Comparison of ENCODE assay signal across 25 cellular contexts in genomic region chr7:38585551-38585950, GRCh38. TPM values are rescaled to one million over a fixed set of nuclear protein-coding genes. Genes with fewer than 3 reads are reported as not detected.
DNase-seq lines count a peak whose midpoint lies in the region; ATAC-seq and TF ChIP-seq lines count a peak whose summit lies in the region.
"Had no signal": no experiment of that assay in that cellular context is flagged by ENCODE, and none has a peak within 500 bp of the region (broad histone marks: within the 10 kb centered on the region; RNA-seq: fewer than 3 reads in every experiment).

No MANE protein-coding gene starts in this region.

- no peak overlapping the region for H2AFZ ChIP-seq in mesenchymal stem cell (ENCODE audit: low read depth, low read length)

- ATAC-seq in left ventricle myocardium superior (peak; percentile 22), heart right ventricle (no peak)
- ATAC-seq: PC-3 had no signal

- H3K4me1 ChIP-seq in heart right ventricle = peaks cover 2 to 22% (median 11%) of the 10 kb centered on the region in 9 donors
- peaks cover 6% of the 10 kb centered on the region for H3K4me1 ChIP-seq in mesenchymal stem cell (ENCODE audit: control insufficient read depth, insufficient read depth, low read depth, low read length)
- H3K4me1 ChIP-seq: BLaER1 had no signal

- no peak overlapping the region for H2BK120ac ChIP-seq in mesenchymal stem cell (ENCODE audit: low read depth, low read length)

- H3K27me3 ChIP-seq in heart right ventricle (no peaks in the 10 kb centered on the region), mesenchymal stem cell (ENCODE audit: control insufficient read depth in 1 of 2, insufficient read depth in 1 of 2, low read length in 2 of 2) (no peaks in the 10 kb centered on the region)
- H3K27me3 ChIP-seq: BLaER1 had no signal

- no peaks in the 10 kb centered on the region for H3K79me1 ChIP-seq in mesenchymal stem cell (replicated peaks; ENCODE audit: low read length, poor library complexity, severe bottlenecking)

- H3K9me3 ChIP-seq in heart right ventricle = no peaks in the 10 kb centered on the region
- H3K9me3 ChIP-seq in mesenchymal stem cell (ENCODE audit: control insufficient read depth, low read length) = no peaks in the 10 kb centered on the region
- H3K9me3 ChIP-seq: BLaER1 had no signal

- intact Hi-C loops in left ventricle myocardium superior (cut with micrococcal nuclease) = no loop called here
- intact Hi-C loops in heart right ventricle (cut with DNase I) = no loop called here

- H3K4me2 ChIP-seq in mesenchymal stem cell (ENCODE audit: low read length, poor library complexity, severe bottlenecking) = no peak overlapping the region
- H3K4me2 ChIP-seq: BLaER1 had no signal

- H4K91ac ChIP-seq in mesenchymal stem cell (ENCODE audit: low read length) = no peak overlapping the region

- H4K8ac ChIP-seq in mesenchymal stem cell (ENCODE audit: low read length) = no peak overlapping the region

- no peak overlapping the region for H3K14ac ChIP-seq in mesenchymal stem cell (ENCODE audit: low read length in 2 of 2)

- H3K27ac ChIP-seq in heart right ventricle (no peak overlapping the region), mesenchymal stem cell (ENCODE audit: low read length, poor library complexity, severe bottlenecking) (peak overlapping the region; percentile 50)
- H3K27ac ChIP-seq: 22Rv1, BLaER1 had no signal

- H3K9ac ChIP-seq in mesenchymal stem cell (ENCODE audit: low read length) = no peak overlapping the region
- H3K9ac ChIP-seq: BLaER1 had no signal

- H2AK5ac ChIP-seq in mesenchymal stem cell (ENCODE audit: low read length, severe bottlenecking) = no peak overlapping the region

- DNase-seq in left ventricle myocardium superior = no peak
- DNase-seq in heart right ventricle = no peak
- peak; percentile 48 for DNase-seq in cerebellar cortex (ENCODE audit: low spot score)
- DNase-seq in mesenchymal stem cell = no peak
- no peak for DNase-seq in 8988T
- no peak for DNase-seq in activated T-cell treated with anti-CD3 and anti-CD28 coated beads for 4 hours
- DNase-seq in effector CD4-positive, alpha-beta T cell = no peak
- no peak for DNase-seq in NK-92 (lab: John Stamatoyannopoulos, UW; ENCODE audit: unreplicated experiment)
- DNase-seq: CD4-positive, CD25-positive, alpha-beta regulatory T cell; DMS153; DND-41; H9; KBM-7; MV-4-11; NCI-H1105; NCI-H1436 treated with DMSO at 0.1 percent for 48 hours; NCI-H1930; NCI-H2107; NCI-H446; NCI-H524 treated with DMSO at 0.1 percent for 48 hours; NCI-H774; NK-92 treated with Interleukin-12 subunit alpha and Interleukin-12 subunit beta, amount 100 ng/mL, for 24 hours; PC-3 had no signal

- H2BK15ac ChIP-seq in mesenchymal stem cell (ENCODE audit: low read depth, poor library complexity, severe bottlenecking) = no peak overlapping the region

- no peak overlapping the region for H2BK12ac ChIP-seq in mesenchymal stem cell (ENCODE audit: low read length in 2 of 2)

- no peak overlapping the region for H3K18ac ChIP-seq in mesenchymal stem cell (ENCODE audit: low read depth in 1 of 2, low read length in 2 of 2)

- no peak overlapping the region for H2BK5ac ChIP-seq in mesenchymal stem cell (ENCODE audit: low read depth, low read length, poor library complexity, severe bottlenecking)

- no peak for TF ChIP-seq CTCF in heart right ventricle (IDR thresholded peaks at IDR 0.05)

- H3K36me3 ChIP-seq in heart right ventricle = no peaks in the 10 kb centered on the region
- no peaks in the 10 kb centered on the region for H3K36me3 ChIP-seq in mesenchymal stem cell (ENCODE audit: control insufficient read depth in 1 of 2, insufficient read depth in 2 of 2, low read depth in 1 of 2, low read length in 2 of 2)
- H3K36me3 ChIP-seq: BLaER1 had no signal

- H3K4me3 ChIP-seq in heart right ventricle (no peak overlapping the region), mesenchymal stem cell (ENCODE audit: insufficient read depth in 1 of 2, low read depth in 1 of 2, low read length in 2 of 2) (no peak overlapping the region)
- H3K4me3 ChIP-seq: BLaER1 had no signal

- no peak overlapping the region for H3K23ac ChIP-seq in mesenchymal stem cell (ENCODE audit: low read length in 2 of 2)

- no peak overlapping the region for H3K4ac ChIP-seq in mesenchymal stem cell (ENCODE audit: low read depth in 1 of 2, low read length in 2 of 2)

- 24 to 52% methylated on average over 2 of the region's 2 CpGs for WGBS in heart right ventricle, 2 donors
- WGBS in mesenchymal stem cell = no CpG with 5 or more reads among the region's 2 CpGs

RNA-seq across cellular contexts. Expression of gene AMPH, which starts 45.6 kb away (rescaled TPM):
- 2.1 TPM for total RNA-seq in left ventricle myocardium superior
- total RNA-seq in heart right ventricle = 1 to 10 TPM; 1.3 to 3.5 (median 2.8) TPM
- 1 to 10 TPM in 1 of 2 donors, under 1 TPM in 1; 0.95 to 1.2 TPM for polyA plus RNA-seq in heart right ventricle
- polyA plus RNA-seq in mesenchymal stem cell (2013, experiment 1 of 2) = 0.07 TPM
- 0.10 TPM for polyA plus RNA-seq in mesenchymal stem cell (2013, experiment 2 of 2)
- total RNA-seq: CD4-positive, CD25-positive, alpha-beta regulatory T cell; PC-3 had no signal
